Comparison of ENCODE assay signal across 7 cellular contexts in genomic region chr7:28446131-28446530, GRCh38.
"Had no signal": no experiment of that assay in that cellular context is flagged by ENCODE, and none has a peak within 500 bp of the region (broad histone marks: within the 10 kb centered on the region; RNA-seq: fewer than 3 reads in every experiment).

No MANE protein-coding gene starts in this region.

- DNase-seq: GDM1, GF-D8 had no signal

- FAIRE-seq: G401.6, GM12878, GM12891, GM18507, GM19239 had no signal

- H3K4me3 ChIP-seq: GM12878 had no signal
